In the genomic region with DNA sequence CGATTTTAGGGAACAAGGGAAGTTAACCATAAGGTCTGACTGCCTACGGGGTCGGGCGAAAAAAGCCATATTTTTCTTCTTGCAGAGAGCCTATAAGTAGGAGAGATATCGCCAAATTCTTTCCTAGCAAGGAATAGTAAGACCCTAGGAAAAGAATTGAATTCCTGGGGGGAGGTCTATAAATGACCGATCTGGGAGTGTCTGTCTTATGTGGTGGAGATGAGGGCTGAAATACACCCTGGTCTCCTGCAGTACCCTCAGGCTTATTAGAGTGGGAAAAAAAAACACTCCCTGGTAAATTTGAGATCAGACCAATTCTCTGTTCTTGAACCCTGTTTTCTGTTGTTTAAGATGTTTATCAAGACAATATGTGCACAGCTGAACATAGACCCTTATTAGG, we compare ENCODE assay signal across 27 cellular contexts.
"Had no signal": no experiment of that assay in that cellular context is flagged by ENCODE, and none has a peak within 500 bp of the region (broad histone marks: within the 10 kb centered on the region; RNA-seq: fewer than 3 reads in every experiment).

No MANE protein-coding gene starts in this region.

- H3K36me3 ChIP-seq: esophagus muscularis mucosa, gastroesophageal sphincter, heart left ventricle, neutrophil, right lobe of liver, thoracic aorta, tibial nerve, upper lobe of left lung had no signal

- H3K4me3 Mint-ChIP-seq: dendritic cell treated with granulocyte-macrophage colony-stimulating factor and Interleukin-4, amounts not matched to agents 40 ng/mL and 50 ng/mL, for 4 days; memory B cell; mesothelial cell of epicardium; naive B cell; natural killer cell treated with Interleukin-12 subunit alpha and Interleukin-12 subunit beta and Interleukin-15 and Interleukin-18, amount 100 ng/mL, for 72 hours; neural crest cell; stimulated activated naive B cell treated with anti-CD40 and anti-IgM and Interleukin-4, amounts not matched to agents 10 μg/mL and 1 μg/mL and 100 μg/mL, for 72 hours; stimulated activated naive CD8-positive, alpha-beta T cell treated with anti-CD3 and anti-CD28 coated beads, Interleukin-15, Interleukin-2, amounts not matched to agents 100 ng/mL and 50 ng/mL, for 24 hours had no signal

- H3K4me1 Mint-ChIP-seq: memory B cell; mesothelial cell of epicardium; naive B cell; neural crest cell; stimulated activated naive B cell treated with anti-CD40 and anti-IgM and Interleukin-4, amounts not matched to agents 10 μg/mL and 1 μg/mL and 100 μg/mL, for 72 hours had no signal

- H3K27ac ChIP-seq: esophagus muscularis mucosa, foreskin keratinocyte, gastroesophageal sphincter, heart left ventricle, hepatocyte, neutrophil, parathyroid adenoma, right lobe of liver, thoracic aorta, tibial nerve, upper lobe of left lung had no signal

- H3K27ac Mint-ChIP-seq: dendritic cell treated with granulocyte-macrophage colony-stimulating factor and Interleukin-4, amounts not matched to agents 40 ng/mL and 50 ng/mL, for 4 days; memory B cell; mesothelial cell of epicardium; naive B cell; natural killer cell treated with Interleukin-12 subunit alpha and Interleukin-12 subunit beta and Interleukin-15 and Interleukin-18, amount 100 ng/mL, for 72 hours; progenitor cell of endocrine pancreas; stimulated activated naive B cell treated with anti-CD40 and anti-IgM and Interleukin-4, amounts not matched to agents 10 μg/mL and 1 μg/mL and 100 μg/mL, for 72 hours; stimulated activated naive CD8-positive, alpha-beta T cell treated with anti-CD3 and anti-CD28 coated beads, Interleukin-15, Interleukin-2, amounts not matched to agents 100 ng/mL and 50 ng/mL, for 24 hours had no signal

- H3K4me3 ChIP-seq: esophagus muscularis mucosa, gastroesophageal sphincter, heart left ventricle, hepatocyte, lung, mucosa of descending colon, right lobe of liver, thoracic aorta, tibial nerve, upper lobe of left lung had no signal

- DNase-seq: effector CD8-positive, alpha-beta T cell; foreskin keratinocyte; heart left ventricle; kidney; mucosa of descending colon; naive B cell; right lobe of liver; small intestine; stimulated activated CD4-positive, alpha-beta T cell treated with anti-CD3 and anti-CD28 coated beads, Interleukin-15, amount 100 ng/mL, for 24 hours; stimulated activated CD4-positive, alpha-beta T cell treated with anti-CD3 and anti-CD28 coated beads, Interleukin-2, amount 100 ng/mL, for 48 hours; stimulated activated naive B cell treated with anti-CD40 and anti-IgM and Interleukin-4, amounts not matched to agents 10 μg/mL and 1 μg/mL and 100 μg/mL, for 72 hours; upper lobe of left lung had no signal

- H3K27me3 ChIP-seq: esophagus muscularis mucosa, foreskin keratinocyte, gastroesophageal sphincter, heart left ventricle, hepatocyte, neutrophil, right lobe of liver, tibial nerve, upper lobe of left lung had no signal

- H3K36me3 Mint-ChIP-seq: memory B cell; stimulated activated naive B cell treated with anti-CD40 and anti-IgM and Interleukin-4, amounts not matched to agents 10 μg/mL and 1 μg/mL and 100 μg/mL, for 72 hours had no signal

- H3K27me3 Mint-ChIP-seq: dendritic cell treated with granulocyte-macrophage colony-stimulating factor and Interleukin-4, amounts not matched to agents 40 ng/mL and 50 ng/mL, for 4 days; memory B cell; naive B cell; natural killer cell treated with Interleukin-12 subunit alpha and Interleukin-12 subunit beta and Interleukin-15 and Interleukin-18, amount 100 ng/mL, for 72 hours; progenitor cell of endocrine pancreas; stimulated activated naive B cell treated with anti-CD40 and anti-IgM and Interleukin-4, amounts not matched to agents 10 μg/mL and 1 μg/mL and 100 μg/mL, for 72 hours; stimulated activated naive CD8-positive, alpha-beta T cell treated with anti-CD3 and anti-CD28 coated beads, Interleukin-15, Interleukin-2, amounts not matched to agents 100 ng/mL and 50 ng/mL, for 24 hours had no signal

- H3K4me1 ChIP-seq: esophagus muscularis mucosa, foreskin keratinocyte, gastroesophageal sphincter, heart left ventricle, parathyroid adenoma, right lobe of liver, tibial nerve, upper lobe of left lung had no signal

- H3K9me3 ChIP-seq: neutrophil, right lobe of liver had no signal
